28 cellular contexts compared by ENCODE assay signal in the genomic region with DNA sequence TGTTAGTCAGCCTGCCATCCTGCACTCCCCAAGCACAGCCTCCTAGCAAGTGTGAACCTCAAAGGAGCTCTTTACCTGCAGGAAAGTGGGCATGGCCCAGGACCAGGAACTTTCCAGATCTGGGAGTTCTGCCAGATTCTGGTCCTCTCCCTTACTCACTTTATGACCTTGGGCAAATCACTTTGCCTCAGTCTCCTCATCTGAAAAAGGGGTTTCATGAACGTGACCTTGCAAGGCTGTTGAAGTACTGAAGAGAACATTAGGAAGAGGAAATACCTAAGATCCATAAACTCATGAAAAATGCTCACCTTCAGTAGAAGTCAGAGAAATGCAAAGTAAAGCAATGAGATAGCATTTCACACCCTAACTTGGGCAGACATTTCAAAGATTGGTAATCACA.
"Had no signal": no experiment of that assay in that cellular context is flagged by ENCODE, and none has a peak within 500 bp of the region (broad histone marks: within the 10 kb centered on the region; RNA-seq: fewer than 3 reads in every experiment).

No MANE protein-coding gene starts in this region.

- H3K27ac ChIP-seq: left lung, lower lobe of right lung, pancreas, prostate gland, sigmoid colon, spleen, suprapubic skin, thoracic aorta, tibial artery, upper lobe of right lung had no signal

- DNase-seq: hypothalamus; immature natural killer cell; kidney; left colon; left lung; lower lobe of right lung; mammary epithelial cell; mesendoderm; naive thymus-derived CD4-positive, alpha-beta T cell; pancreas; posterior cingulate gyrus; retina; sigmoid colon; small intestine; spleen; stimulated activated CD4-positive, alpha-beta T cell treated with anti-CD3 and anti-CD28 coated beads, Interleukin-4, amount 100 ng/mL, for 24 hours; stimulated activated naive CD4-positive, alpha-beta T cell; tibial artery; trophoblast cell; upper lobe of right lung had no signal

- H3K4me1 Mint-ChIP-seq: immature natural killer cell; mesothelial cell of epicardium; naive thymus-derived CD4-positive, alpha-beta T cell; stimulated activated effector memory CD8-positive, alpha-beta T cell treated with anti-CD3 and anti-CD28 coated beads, Interleukin-12 subunit alpha, Interleukin-12 subunit beta, amount 100 ng/mL, for 72 hours had no signal

- H3K4me1 ChIP-seq: left lung, lower lobe of right lung, pancreas, prostate gland, suprapubic skin, upper lobe of right lung had no signal

- H3K4me3 Mint-ChIP-seq: immature natural killer cell; mesothelial cell of epicardium; naive thymus-derived CD4-positive, alpha-beta T cell; natural killer cell treated with Interleukin-12 subunit alpha and Interleukin-12 subunit beta and Interleukin-15 and Interleukin-18, amount 100 ng/mL, for 72 hours; stimulated activated effector memory CD8-positive, alpha-beta T cell treated with anti-CD3 and anti-CD28 coated beads, Interleukin-12 subunit alpha, Interleukin-12 subunit beta, amount 100 ng/mL, for 72 hours; stimulated activated naive CD8-positive, alpha-beta T cell treated with anti-CD3 and anti-CD28 coated beads, Interleukin-15, Interleukin-2, amounts not matched to agents 100 ng/mL and 50 ng/mL, for 24 hours had no signal

- H3K27me3 Mint-ChIP-seq: naive thymus-derived CD4-positive, alpha-beta T cell; natural killer cell treated with Interleukin-12 subunit alpha and Interleukin-12 subunit beta and Interleukin-15 and Interleukin-18, amount 100 ng/mL, for 72 hours; stimulated activated naive CD8-positive, alpha-beta T cell treated with anti-CD3 and anti-CD28 coated beads, Interleukin-15, Interleukin-2, amounts not matched to agents 100 ng/mL and 50 ng/mL, for 24 hours had no signal

- H3K27me3 ChIP-seq: left lung, pancreas, sigmoid colon, spleen, suprapubic skin, tibial artery, upper lobe of right lung had no signal

- H3K9me3 Mint-ChIP-seq: immature natural killer cell; mesothelial cell of epicardium; naive thymus-derived CD4-positive, alpha-beta T cell; natural killer cell treated with Interleukin-12 subunit alpha and Interleukin-12 subunit beta and Interleukin-15 and Interleukin-18, amount 100 ng/mL, for 72 hours; stimulated activated effector memory CD8-positive, alpha-beta T cell treated with anti-CD3 and anti-CD28 coated beads, Interleukin-12 subunit alpha, Interleukin-12 subunit beta, amount 100 ng/mL, for 72 hours; stimulated activated naive CD8-positive, alpha-beta T cell treated with anti-CD3 and anti-CD28 coated beads, Interleukin-15, Interleukin-2, amounts not matched to agents 100 ng/mL and 50 ng/mL, for 24 hours had no signal

- H3K27ac Mint-ChIP-seq: immature natural killer cell; mesothelial cell of epicardium; natural killer cell treated with Interleukin-12 subunit alpha and Interleukin-12 subunit beta and Interleukin-15 and Interleukin-18, amount 100 ng/mL, for 72 hours; stimulated activated effector memory CD8-positive, alpha-beta T cell treated with anti-CD3 and anti-CD28 coated beads, Interleukin-12 subunit alpha, Interleukin-12 subunit beta, amount 100 ng/mL, for 72 hours; stimulated activated naive CD8-positive, alpha-beta T cell treated with anti-CD3 and anti-CD28 coated beads, Interleukin-15, Interleukin-2, amounts not matched to agents 100 ng/mL and 50 ng/mL, for 24 hours had no signal

- H3K9me3 ChIP-seq: left lung, lower lobe of right lung, pancreas, prostate gland, sigmoid colon, spleen, suprapubic skin, thoracic aorta, tibial artery, upper lobe of right lung had no signal

- H3K36me3 Mint-ChIP-seq: natural killer cell treated with Interleukin-12 subunit alpha and Interleukin-12 subunit beta and Interleukin-15 and Interleukin-18, amount 100 ng/mL, for 72 hours; stimulated activated effector memory CD8-positive, alpha-beta T cell treated with anti-CD3 and anti-CD28 coated beads, Interleukin-12 subunit alpha, Interleukin-12 subunit beta, amount 100 ng/mL, for 72 hours had no signal

- H3K4me3 ChIP-seq: left lung, lower lobe of right lung, pancreas, prostate gland, sigmoid colon, spleen, suprapubic skin, thoracic aorta, tibial artery, upper lobe of right lung had no signal

- ATAC-seq: left colon; left lung; lower lobe of right lung; naive thymus-derived CD4-positive, alpha-beta T cell; natural killer cell treated with Interleukin-12 subunit alpha and Interleukin-12 subunit beta and Interleukin-15 and Interleukin-18, amount 100 ng/mL, for 72 hours; pancreas; right cardiac atrium; stimulated activated effector memory CD8-positive, alpha-beta T cell treated with anti-CD3 and anti-CD28 coated beads, Interleukin-12 subunit alpha, Interleukin-12 subunit beta, amount 100 ng/mL, for 72 hours; upper lobe of right lung had no signal
